14 cellular contexts compared by ENCODE assay signal in genomic region chr6:108235121-108235520, GRCh38. TPM values are rescaled to one million over a fixed set of nuclear protein-coding genes. Genes with fewer than 3 reads are reported as not detected.
DNase-seq lines count a peak whose midpoint lies in the region; ATAC-seq and TF ChIP-seq lines count a peak whose summit lies in the region.
"Had no signal": no experiment of that assay in that cellular context is flagged by ENCODE, and none has a peak within 500 bp of the region (broad histone marks: within the 10 kb centered on the region; RNA-seq: fewer than 3 reads in every experiment).

No MANE protein-coding gene starts in this region.

- DNase-seq in NCI-H2171 treated with DMSO at 0.1 percent for 48 hours (lab: John Stamatoyannopoulos, UW) (peak; percentile 18), NCI-H2171 (lab: John Stamatoyannopoulos, UW) (no peak), HUDEP-2 (lab: John Stamatoyannopoulos, UW; ENCODE audit: unreplicated experiment in 76 of 76) (peak in 39 of 76 experiments; percentile 7 to 60 (median 26)), cerebellar cortex (ENCODE audit: low spot score) (peak; percentile 18), psoas muscle (peak; percentile 23 to 56), left lobe of liver (ENCODE audit: low spot score) (no peak)
- DNase-seq in activated CD4-positive, alpha-beta T cell treated with anti-CD3 and anti-CD28 coated beads for 1 hour: no peak
- DNase-seq: Calu3; CD8-positive, alpha-beta T cell; DMS79; GF-D8; GOT3; H7 had no signal

- no peak for TF ChIP-seq CTCF in psoas muscle (IDR thresholded peaks at IDR 0.05)

- peaks cover 12% of the 10 kb centered on the region for H3K4me1 ChIP-seq in psoas muscle
- H3K4me1 ChIP-seq: BLaER1 treated with 17β-estradiol and CSF1 and Interleukin-3, amounts not matched to agents 10 nM and 100 nM had no signal

- intact Hi-C loops in psoas muscle (cut with DNase I): no loop called here

- no peak overlapping the region for H3K4me3 ChIP-seq in psoas muscle
- H3K4me3 ChIP-seq: BLaER1 treated with 17β-estradiol and CSF1 and Interleukin-3, amounts not matched to agents 10 nM and 100 nM had no signal

- ATAC-seq in psoas muscle: peak in 2 of 4 donors; percentile 52 to 74
- ATAC-seq in left lobe of liver: no peak
- ATAC-seq: CD8-positive, alpha-beta T cell had no signal

- 58 to 77% (median 61%) methylated on average over 4 of the region's 4 CpGs for WGBS in psoas muscle, 3 donors

- H3K9me3 ChIP-seq in psoas muscle: no peaks in the 10 kb centered on the region

- no peaks in the 10 kb centered on the region for H3K27me3 ChIP-seq in psoas muscle (ENCODE audit: insufficient read depth in 3 of 3, low read length in 2 of 3)
- H3K27me3 ChIP-seq: BLaER1 treated with 17β-estradiol and CSF1 and Interleukin-3, amounts not matched to agents 10 nM and 100 nM had no signal

- H3K27ac ChIP-seq in psoas muscle: no peak overlapping the region
- H3K27ac ChIP-seq: BLaER1 treated with 17β-estradiol and CSF1 and Interleukin-3, amounts not matched to agents 10 nM and 100 nM had no signal

- H3K36me3 ChIP-seq in psoas muscle (ENCODE audit: insufficient read depth in 1 of 2, low read depth in 1 of 2): peaks cover 3 to 26% of the 10 kb centered on the region in 2 donors

RNA-seq across cellular contexts. Expression of gene SNX3, which starts 25.7 kb away (rescaled TPM):
- 100 to 1,000 TPM; 165 to 204 (median 171) TPM for total RNA-seq in psoas muscle
- polyA plus RNA-seq in psoas muscle: 100 to 1,000 TPM; 231 to 348 (median 237) TPM
- total RNA-seq in left lobe of liver: 62.3 TPM

RNA-seq across cellular contexts. Expression of gene AFG1L, which starts 59.7 kb away (rescaled TPM):
- total RNA-seq in psoas muscle (10 to 100 TPM in 1 of 4 donors, 1 to 10 TPM in 3; 5.4 to 10.4 (median 6.6) TPM), left lobe of liver (7.0 TPM)
- 1 to 10 TPM; 2.4 to 3.3 (median 2.5) TPM for polyA plus RNA-seq in psoas muscle

Comparison
In these comparisons a context has a peak if more than half of its experiments do, and no peak if none do; other contexts are left out.
1. DNase-seq: peak in NCI-H2171 treated with DMSO at 0.1 percent for 48 hours (single experiment), HUDEP-2 (39 of 76), cerebellar cortex (single experiment) and psoas muscle (2 of 2); none in NCI-H2171 (single experiment), left lobe of liver (single experiment) and activated CD4-positive, alpha-beta T cell treated with anti-CD3 and anti-CD28 coated beads for 1 hour (single experiment).